ENCODE assay signal across 9 cellular contexts in genomic region chr9:108761530-108762347, GRCh38.
DNase-seq lines count a peak whose midpoint lies in the region; ATAC-seq and TF ChIP-seq lines count a peak whose summit lies in the region.
"Had no signal": no experiment of that assay in that cellular context is flagged by ENCODE, and none has a peak within 500 bp of the region (broad histone marks: within the 10 kb centered on the region; RNA-seq: fewer than 3 reads in every experiment).

No MANE protein-coding gene starts in this region.

- H3K27me3 ChIP-seq in dorsolateral prefrontal cortex (no peaks in the 10 kb centered on the region), stomach (no peaks in the 10 kb centered on the region)

- peaks cover 0 to 6% (median 2%) of the 10 kb centered on the region in 4 donors for H3K4me1 ChIP-seq in stomach

- no peak for TF ChIP-seq POLR2A in stomach (IDR thresholded peaks at IDR 0.05)

- TF ChIP-seq EP300 in stomach (IDR thresholded peaks at IDR 0.05), result no peak

- 25 to 34% (median 30%) methylated on average over 11 of the region's 11 CpGs for WGBS in stomach, 5 donors

- H3K9me3 ChIP-seq in stomach, result no peaks in the 10 kb centered on the region

- TF ChIP-seq CTCF in C4-2B (conservative IDR thresholded peaks at IDR 0.05), result peak; percentile 97
- peak; percentile 77 to 97 (median 92) for TF ChIP-seq CTCF in dorsolateral prefrontal cortex (IDR thresholded peaks at IDR 0.05 in 54 of 56, conservative IDR thresholded peaks at IDR 0.05 in 2 of 56; ENCODE audit: low read depth in 1 of 56, partially characterized antibody in 56 of 56)
- TF ChIP-seq CTCF in stomach (IDR thresholded peaks at IDR 0.05), result peak in 5 of 7 experiments; percentile 64 to 77 (median 72)

- H3K36me3 ChIP-seq in stomach, result no peaks in the 10 kb centered on the region

- H3K4me3 ChIP-seq in dorsolateral prefrontal cortex, result no peak overlapping the region
- no peak overlapping the region for H3K4me3 ChIP-seq in stomach
- H3K4me3 ChIP-seq: skin epidermis had no signal

- intact Hi-C loops in dorsolateral prefrontal cortex (cut with DNase I), result loop anchor here (5.0 to 10.0 kb wide), 4 partner anchors 194 to 1294 kb away; partner anchors contain the start of gene KLF4 (in 1 of the 2)
- intact Hi-C loops in stomach (cut with DNase I; ENCODE audit: low total_unique reads), result loop anchor here (10.0 kb wide), 1 partner anchor 1297 kb away; no protein-coding TSS in a partner anchor

- H3K27ac ChIP-seq in C4-2B (no peak overlapping the region), dorsolateral prefrontal cortex (peak overlapping the region in 7 of 59 donors; percentile 1 to 49 (median 22)), stomach (no peak overlapping the region)

- DNase-seq in Kasumi-1 (lab: John Stamatoyannopoulos, UW), result peak; percentile 61 to 70
- peak; percentile 3 for DNase-seq in SKM-1 (lab: John Stamatoyannopoulos, UW; ENCODE audit: unreplicated experiment)
- DNase-seq in dorsolateral prefrontal cortex, result peak in 9 of 10 donors; percentile 32 to 73 (median 60)
- DNase-seq in lung microvascular endothelial cell (ENCODE audit: low read depth in 2 of 2), result peak; percentile 57 to 71
- DNase-seq in stomach, result peak; percentile 59
- DNase-seq in kidney glomerular epithelial cell (lab: John Stamatoyannopoulos, UW), result no peak

- ATAC-seq in GM19035 (IDR thresholded peaks at IDR 0.05; ENCODE audit: unreplicated experiment), result peak; percentile 70
